8 cellular contexts compared by ENCODE assay signal in genomic region chr1:107750364-107750959, GRCh38.
DNase-seq lines count a peak whose midpoint lies in the region; ATAC-seq and TF ChIP-seq lines count a peak whose summit lies in the region.

No MANE protein-coding gene starts in this region.

- no peak for TF ChIP-seq POLR2A in spleen (IDR thresholded peaks at IDR 0.05)

- H3K27ac ChIP-seq in spleen, result no peak overlapping the region

- no peak overlapping the region for H3K27ac Mint-ChIP-seq in activated T-helper 17 cell treated with anti-CD3 and anti-CD28 coated beads, Interleukin-2, amount 50 U/mL, for 72 hours

- H3K36me3 ChIP-seq in spleen, result peaks cover 0 to 89% (median 13%) of the 10 kb centered on the region in 6 donors

- no peak overlapping the region for H3K4me3 Mint-ChIP-seq in activated T-helper 17 cell treated with anti-CD3 and anti-CD28 coated beads, Interleukin-2, amount 50 U/mL, for 72 hours

- H3K27me3 ChIP-seq in spleen (replicated peaks in 1 of 7), result no peaks in the 10 kb centered on the region

- peak in 9 of 11 experiments; percentile 20 to 62 (median 48) for TF ChIP-seq CTCF in spleen (IDR thresholded peaks at IDR 0.05 in 8 of 11, conservative IDR thresholded peaks at IDR 0.05 in 3 of 11)

- DNase-seq in Daoy (ENCODE audit: low read depth) (peak; percentile 76), HK-2 (ENCODE audit: unreplicated experiment) (peak; percentile 58), NCI-H524 treated with DMSO at 0.1 percent for 48 hours (lab: John Stamatoyannopoulos, UW) (peak; percentile 19), hippocampal formation (lab: John Stamatoyannopoulos, UW) (peak; percentile 10 to 37), spleen (no peak)

- H3K9me3 Mint-ChIP-seq in activated T-helper 17 cell treated with anti-CD3 and anti-CD28 coated beads, Interleukin-2, amount 50 U/mL, for 72 hours, result no peaks in the 10 kb centered on the region

- no peak overlapping the region for H3K4me3 ChIP-seq in spleen

- 57 to 72% (median 70%) methylated on average over 6 of the region's 6 CpGs for WGBS in spleen, 5 donors

- ATAC-seq in activated T-helper 17 cell treated with anti-CD3 and anti-CD28 coated beads, Interleukin-2, amount 50 U/mL, for 72 hours (replicated peaks), result peak; percentile 39
- no peak for ATAC-seq in GM21529 (IDR thresholded peaks at IDR 0.05; ENCODE audit: unreplicated experiment)
- no peak for ATAC-seq in GM19328 (IDR thresholded peaks at IDR 0.05; ENCODE audit: unreplicated experiment)

- no peaks in the 10 kb centered on the region for H3K4me1 ChIP-seq in spleen

- H3K36me3 Mint-ChIP-seq in activated T-helper 17 cell treated with anti-CD3 and anti-CD28 coated beads, Interleukin-2, amount 50 U/mL, for 72 hours (ENCODE audit: low read depth), result peaks cover 10% of the 10 kb centered on the region

- no peaks in the 10 kb centered on the region for H3K27me3 Mint-ChIP-seq in activated T-helper 17 cell treated with anti-CD3 and anti-CD28 coated beads, Interleukin-2, amount 50 U/mL, for 72 hours

- H3K4me1 Mint-ChIP-seq in activated T-helper 17 cell treated with anti-CD3 and anti-CD28 coated beads, Interleukin-2, amount 50 U/mL, for 72 hours, result no peaks in the 10 kb centered on the region

- H3K9me3 ChIP-seq in spleen, result no peaks in the 10 kb centered on the region

- intact Hi-C loops in spleen (cut with DNase I; ENCODE audit: low total_unique reads), result no loop called here
